24 cellular contexts compared by ENCODE assay signal in genomic region chr12:57385586-57385985, GRCh38. TPM values are rescaled to one million over a fixed set of nuclear protein-coding genes. Genes with fewer than 3 reads are reported as not detected.
"Had no signal": no experiment of that assay in that cellular context is flagged by ENCODE, and none has a peak within 500 bp of the region (broad histone marks: within the 10 kb centered on the region; RNA-seq: fewer than 3 reads in every experiment).

No MANE protein-coding gene starts in this region.

- DNase-seq: activated CD4-positive, alpha-beta T cell treated with anti-CD3 and anti-CD28 coated beads, Interleukin-2, amount 10 ng/mL, durations not matched to agents 7 days and 5 days; activated naive CD4-positive, alpha-beta T cell; activated T-cell treated with anti-CD3 and anti-CD28 coated beads, Interleukin-2, amount 50 U/mL, for 4 hours; amniotic stem cell; glutamatergic neuron; left ventricle myocardium inferior; naive thymus-derived CD4-positive, alpha-beta T cell; posterior cingulate gyrus; right lobe of liver; stimulated activated CD4-positive, alpha-beta T cell treated with anti-CD3 and anti-CD28 coated beads, Interleukin-1b, Interleukin-23, amount 100 ng/mL, for 48 hours had no signal

- H3K27ac Mint-ChIP-seq: activated naive CD8-positive, alpha-beta T cell; activated T-helper 2 cell treated with anti-CD3 and anti-CD28 coated beads, Interferon-gamma antibody, Interleukin-2, Interleukin-4, amounts not matched to agents 10 μg/mL and 5 μg/mL and 100 μg/mL, durations not matched to agents 14 hours and 24 hours and 36 hours; neural progenitor cell; T-helper 1 cell treated with Interleukin-12 subunit alpha and Interleukin-12 subunit beta and Interleukin-4 antibody, amounts not matched to agents 30 μg/mL and 1 μg/mL, for 36 hours had no signal

- H3K9me3 Mint-ChIP-seq: activated CD4-positive, alpha-beta T cell treated with anti-CD3 and anti-CD28 coated beads, Interleukin-2, amount 10 ng/mL, durations not matched to agents 7 days and 5 days; activated T-cell treated with anti-CD3 and anti-CD28 coated beads, Interleukin-2, amount 50 U/mL, for 4 hours; activated T-helper 2 cell treated with anti-CD3 and anti-CD28 coated beads, Interferon-gamma antibody, Interleukin-2, Interleukin-4, amounts not matched to agents 10 μg/mL and 5 μg/mL and 100 μg/mL, durations not matched to agents 14 hours and 24 hours and 36 hours; naive thymus-derived CD4-positive, alpha-beta T cell; neural progenitor cell; T-helper 1 cell treated with Interleukin-12 subunit alpha and Interleukin-12 subunit beta and Interleukin-4 antibody, amounts not matched to agents 30 μg/mL and 1 μg/mL, for 36 hours had no signal

- H3K4me3 Mint-ChIP-seq: activated CD4-positive, alpha-beta T cell treated with anti-CD3 and anti-CD28 coated beads, Interleukin-2, amount 10 ng/mL, durations not matched to agents 7 days and 5 days; activated naive CD8-positive, alpha-beta T cell; activated T-cell treated with anti-CD3 and anti-CD28 coated beads, Interleukin-2, amount 50 U/mL, for 4 hours; naive thymus-derived CD4-positive, alpha-beta T cell; neural progenitor cell; T-helper 1 cell treated with Interleukin-12 subunit alpha and Interleukin-12 subunit beta and Interleukin-4 antibody, amounts not matched to agents 30 μg/mL and 1 μg/mL, for 36 hours had no signal

- ATAC-seq: naive thymus-derived CD4-positive, alpha-beta T cell; right lobe of liver had no signal

- H3K4me3 ChIP-seq: coronary artery, esophagus muscularis mucosa, hepatocyte, left ventricle myocardium inferior, neural progenitor cell, right lobe of liver, skin epidermis, upper lobe of left lung had no signal

- H3K4me1 Mint-ChIP-seq: activated CD4-positive, alpha-beta T cell treated with anti-CD3 and anti-CD28 coated beads, Interleukin-2, amount 10 ng/mL, durations not matched to agents 7 days and 5 days had no signal

- H3K27me3 Mint-ChIP-seq: activated CD4-positive, alpha-beta T cell treated with anti-CD3 and anti-CD28 coated beads, Interleukin-2, amount 10 ng/mL, durations not matched to agents 7 days and 5 days; activated naive CD8-positive, alpha-beta T cell; naive thymus-derived CD4-positive, alpha-beta T cell had no signal

RNA-seq across cellular contexts. Expression of gene INHBC, which starts 49.0 kb away (rescaled TPM):
- total RNA-seq: activated CD4-positive, alpha-beta T cell treated with anti-CD3 and anti-CD28 coated beads, Interleukin-2, amount 10 ng/mL, durations not matched to agents 7 days and 5 days; bronchial epithelial cell; esophagus muscularis mucosa; frontal cortex; left ventricle myocardium inferior; lung microvascular endothelial cell; omental fat pad; subcutaneous adipose tissue; upper lobe of left lung had no signal
